1 cellular context compared by ENCODE assay signal in genomic region chr2:216316743-216317142, GRCh38.
TF ChIP-seq lines count a peak whose summit lies in the region.

No MANE protein-coding gene starts in this region.

TF ChIP-seq in GM23338, 12 proteins besides CTCF, POLR2A, EP300 and RAD21:
- no peak for TF ChIP-seq CREB1 (CRISPR knock-in tag; IDR thresholded peaks at IDR 0.05; ENCODE audit: low read depth)
- no peak for TF ChIP-seq NANOG (IDR thresholded peaks at IDR 0.05; ENCODE audit: borderline replicate concordance)
- TF ChIP-seq ZNF462 (CRISPR knock-in tag; IDR thresholded peaks at IDR 0.05), result no peak
- TF ChIP-seq POLR2AphosphoS5 (IDR thresholded peaks at IDR 0.05; ENCODE audit: low read depth), result no peak
- no peak for TF ChIP-seq EZH2 (IDR thresholded peaks at IDR 0.05; ENCODE audit: low read depth, unreplicated experiment)
- TF ChIP-seq, protein P1, sequence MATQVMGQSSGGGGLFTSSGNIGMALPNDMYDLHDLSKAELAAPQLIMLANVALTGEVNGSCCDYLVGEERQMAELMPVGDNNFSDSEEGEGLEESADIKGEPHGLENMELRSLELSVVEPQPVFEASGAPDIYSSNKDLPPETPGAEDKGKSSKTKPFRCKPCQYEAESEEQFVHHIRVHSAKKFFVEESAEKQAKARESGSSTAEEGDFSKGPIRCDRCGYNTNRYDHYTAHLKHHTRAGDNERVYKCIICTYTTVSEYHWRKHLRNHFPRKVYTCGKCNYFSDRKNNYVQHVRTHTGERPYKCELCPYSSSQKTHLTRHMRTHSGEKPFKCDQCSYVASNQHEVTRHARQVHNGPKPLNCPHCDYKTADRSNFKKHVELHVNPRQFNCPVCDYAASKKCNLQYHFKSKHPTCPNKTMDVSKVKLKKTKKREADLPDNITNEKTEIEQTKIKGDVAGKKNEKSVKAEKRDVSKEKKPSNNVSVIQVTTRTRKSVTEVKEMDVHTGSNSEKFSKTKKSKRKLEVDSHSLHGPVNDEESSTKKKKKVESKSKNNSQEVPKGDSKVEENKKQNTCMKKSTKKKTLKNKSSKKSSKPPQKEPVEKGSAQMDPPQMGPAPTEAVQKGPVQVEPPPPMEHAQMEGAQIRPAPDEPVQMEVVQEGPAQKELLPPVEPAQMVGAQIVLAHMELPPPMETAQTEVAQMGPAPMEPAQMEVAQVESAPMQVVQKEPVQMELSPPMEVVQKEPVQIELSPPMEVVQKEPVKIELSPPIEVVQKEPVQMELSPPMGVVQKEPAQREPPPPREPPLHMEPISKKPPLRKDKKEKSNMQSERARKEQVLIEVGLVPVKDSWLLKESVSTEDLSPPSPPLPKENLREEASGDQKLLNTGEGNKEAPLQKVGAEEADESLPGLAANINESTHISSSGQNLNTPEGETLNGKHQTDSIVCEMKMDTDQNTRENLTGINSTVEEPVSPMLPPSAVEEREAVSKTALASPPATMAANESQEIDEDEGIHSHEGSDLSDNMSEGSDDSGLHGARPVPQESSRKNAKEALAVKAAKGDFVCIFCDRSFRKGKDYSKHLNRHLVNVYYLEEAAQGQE (IDR thresholded peaks at IDR 0.05; ENCODE audit: unreplicated experiment), result no peak
- TF ChIP-seq STAT1 (IDR thresholded peaks at IDR 0.05; ENCODE audit: unreplicated experiment), result no peak
- TF ChIP-seq ZNF114 (CRISPR knock-in tag; IDR thresholded peaks at IDR 0.05), result no peak
- no peak for TF ChIP-seq JUNB (IDR thresholded peaks at IDR 0.05; ENCODE audit: unreplicated experiment)
- no peak for TF ChIP-seq ETS1 (IDR thresholded peaks at IDR 0.05)
- TF ChIP-seq EZH2phosphoT487 (IDR thresholded peaks at IDR 0.05; ENCODE audit: unreplicated experiment), result no peak
- TF ChIP-seq ZNF331 (CRISPR knock-in tag; IDR thresholded peaks at IDR 0.05; ENCODE audit: low read depth), result no peak
